In genomic region chr7:44157116-44158059, GRCh38 we compare ENCODE assay signal across 1 cellular context.
TF ChIP-seq lines count a peak whose summit lies in the region.

No MANE protein-coding gene starts in this region.

TF ChIP-seq in liver, 16 proteins besides CTCF, POLR2A, EP300 and RAD21:
- TF ChIP-seq RXRA (IDR thresholded peaks at IDR 0.05) (peak; percentile 67 to 89), SP1 (IDR thresholded peaks at IDR 0.05) (peak; percentile 26), GABPA (IDR thresholded peaks at IDR 0.05 in 1 of 2, conservative IDR thresholded peaks at IDR 0.05 in 1 of 2) (no peak), HNF4A (conservative IDR thresholded peaks at IDR 0.05) (peak in 1 of 2 donors; percentile 40)
